ENCODE assay signal across 8 cellular contexts in genomic region chr17:46266656-46267544, GRCh38. TPM values are rescaled to one million over a fixed set of nuclear protein-coding genes. Genes with fewer than 3 reads are reported as not detected.
DNase-seq lines count a peak whose midpoint lies in the region; ATAC-seq and TF ChIP-seq lines count a peak whose summit lies in the region.

No MANE protein-coding gene starts in this region.

- H3K27ac ChIP-seq in Panc1 (ENCODE audit: low read length) (peak overlapping the region; percentile 74), fibroblast of lung (ENCODE audit: insufficient read depth, low read length) (peak overlapping the region; percentile 73)

- H3K27me3 ChIP-seq in Panc1 (ENCODE audit: control insufficient read depth, insufficient read depth, low read length) (no peaks in the 10 kb centered on the region), fibroblast of lung (ENCODE audit: control insufficient read depth, insufficient read depth, low read length) (no peaks in the 10 kb centered on the region)

- POLR2A ChIA-PET in Panc1 (lab: Charles Lee), result no interaction called here
- POLR2A ChIA-PET in naive thymus-derived CD8-positive, alpha-beta T cell (lab: Charles Lee), result interaction anchor here (0.7 to 2.2 kb wide), 2 partner anchors 73 to 158 kb away, joined by 3 to 8 read pairs; partner anchors contain the start of gene KANSL1

- TF ChIP-seq CTCF in Panc1 (IDR thresholded peaks at IDR 0.05) (no peak), fibroblast of lung (conservative IDR thresholded peaks at IDR 0.05 in 1 of 2, IDR thresholded peaks at IDR 0.05 in 1 of 2; ENCODE audit: low read depth in 1 of 2, low read length in 2 of 2) (peak in 1 of 2 donors; percentile 2)

- peak overlapping the region; percentile 88 for H3K27ac Mint-ChIP-seq in activated T-helper 1 cell treated with anti-CD3 and anti-CD28 coated beads, Interleukin-12 subunit alpha, Interleukin-12 subunit beta, Interleukin-2, Interleukin-4 antibody, amounts not matched to agents 30 ng/mL and 10 ng/mL and 1 ng/mL, durations not matched to agents 14 hours and 24 hours and 36 hours
- H3K27ac Mint-ChIP-seq in naive thymus-derived CD8-positive, alpha-beta T cell, result peak overlapping the region; percentile 90 to 95 (median 94)
- peak overlapping the region; percentile 79 for H3K27ac Mint-ChIP-seq in stimulated activated memory B cell treated with anti-CD40 and anti-IgM and Interleukin-4, amounts not matched to agents 10 μg/mL and 1 μg/mL and 100 μg/mL, for 72 hours

- peak overlapping the region; percentile 92 for H3K4me3 Mint-ChIP-seq in activated T-helper 1 cell treated with anti-CD3 and anti-CD28 coated beads, Interleukin-12 subunit alpha, Interleukin-12 subunit beta, Interleukin-2, Interleukin-4 antibody, amounts not matched to agents 30 ng/mL and 10 ng/mL and 1 ng/mL, durations not matched to agents 14 hours and 24 hours and 36 hours
- H3K4me3 Mint-ChIP-seq in naive thymus-derived CD8-positive, alpha-beta T cell, result peak overlapping the region; percentile 87 to 96 (median 94)
- H3K4me3 Mint-ChIP-seq in stimulated activated memory B cell treated with anti-CD40 and anti-IgM and Interleukin-4, amounts not matched to agents 10 μg/mL and 1 μg/mL and 100 μg/mL, for 72 hours, result peak overlapping the region; percentile 93

- H3K4me3 ChIP-seq in Panc1 (ENCODE audit: low read depth in 2 of 2, low read length in 2 of 2), result peak overlapping the region; percentile 58 to 85
- peak overlapping the region; percentile 71 to 88 (median 88) for H3K4me3 ChIP-seq in fibroblast of lung (replicated peaks in 1 of 4; ENCODE audit: control extremely low read depth in 1 of 4, insufficient read depth in 1 of 4, low read depth in 3 of 4, low read length in 4 of 4)

- H3K36me3 ChIP-seq in Panc1 (ENCODE audit: control insufficient read depth, insufficient read depth, low read length), result no peaks in the 10 kb centered on the region
- no peaks in the 10 kb centered on the region for H3K36me3 ChIP-seq in fibroblast of lung (ENCODE audit: control insufficient read depth, insufficient read depth, low read length)

- CTCF ChIA-PET in Panc1 (lab: Charles Lee), result interaction anchor here (0.7 kb wide), 1 partner anchor 484 kb away, joined by 6 read pairs; no protein-coding TSS in a partner anchor

- peak overlapping the region; percentile 97 for H2AFZ ChIP-seq in fibroblast of lung (ENCODE audit: low read length)

- peak overlapping the region; percentile 75 for H3K9ac ChIP-seq in fibroblast of lung (ENCODE audit: insufficient read depth, low read length)

- no peaks in the 10 kb centered on the region for H3K9me3 Mint-ChIP-seq in activated T-helper 1 cell treated with anti-CD3 and anti-CD28 coated beads, Interleukin-12 subunit alpha, Interleukin-12 subunit beta, Interleukin-2, Interleukin-4 antibody, amounts not matched to agents 30 ng/mL and 10 ng/mL and 1 ng/mL, durations not matched to agents 14 hours and 24 hours and 36 hours
- no peaks in the 10 kb centered on the region for H3K9me3 Mint-ChIP-seq in naive thymus-derived CD8-positive, alpha-beta T cell
- no peaks in the 10 kb centered on the region for H3K9me3 Mint-ChIP-seq in stimulated activated memory B cell treated with anti-CD40 and anti-IgM and Interleukin-4, amounts not matched to agents 10 μg/mL and 1 μg/mL and 100 μg/mL, for 72 hours

- no peaks in the 10 kb centered on the region for H3K9me3 ChIP-seq in Panc1 (ENCODE audit: control insufficient read depth, insufficient read depth, low read depth, low read length)
- H3K9me3 ChIP-seq in fibroblast of lung (ENCODE audit: control insufficient read depth, insufficient read depth, low read depth, low read length), result no peaks in the 10 kb centered on the region

- ATAC-seq in GM21528 (IDR thresholded peaks at IDR 0.05; ENCODE audit: low FRiP score, unreplicated experiment) (peak; percentile 76), Panc1 (peak; percentile 93)
- ATAC-seq in naive thymus-derived CD8-positive, alpha-beta T cell, result peak; percentile 52 to 80
- ATAC-seq in stimulated activated memory B cell treated with anti-CD40 and anti-IgM and Interleukin-4, amounts not matched to agents 10 μg/mL and 1 μg/mL and 100 μg/mL, for 72 hours, result peak; percentile 96

- H3K27me3 Mint-ChIP-seq in activated T-helper 1 cell treated with anti-CD3 and anti-CD28 coated beads, Interleukin-12 subunit alpha, Interleukin-12 subunit beta, Interleukin-2, Interleukin-4 antibody, amounts not matched to agents 30 ng/mL and 10 ng/mL and 1 ng/mL, durations not matched to agents 14 hours and 24 hours and 36 hours (ENCODE audit: insufficient read depth), result peaks cover 50% of the 10 kb centered on the region
- H3K27me3 Mint-ChIP-seq in naive thymus-derived CD8-positive, alpha-beta T cell, result peaks cover 0 to 13% (median 3%) of the 10 kb centered on the region in 5 donors
- H3K27me3 Mint-ChIP-seq in stimulated activated memory B cell treated with anti-CD40 and anti-IgM and Interleukin-4, amounts not matched to agents 10 μg/mL and 1 μg/mL and 100 μg/mL, for 72 hours, result no peaks in the 10 kb centered on the region

- in situ Hi-C loops in Panc1 (cut with HindIII; ENCODE audit: low pct_unique_long_range_greater_than_20kb, low sequenced_read_pairs), result no loop called here

- H4K20me1 ChIP-seq in fibroblast of lung (ENCODE audit: control insufficient read depth, extremely low read depth, insufficient read depth, low read length), result no peaks in the 10 kb centered on the region

- no peaks in the 10 kb centered on the region for H3K79me2 ChIP-seq in fibroblast of lung (ENCODE audit: control insufficient read depth, insufficient read depth, low read length)

- H3K36me3 Mint-ChIP-seq in activated T-helper 1 cell treated with anti-CD3 and anti-CD28 coated beads, Interleukin-12 subunit alpha, Interleukin-12 subunit beta, Interleukin-2, Interleukin-4 antibody, amounts not matched to agents 30 ng/mL and 10 ng/mL and 1 ng/mL, durations not matched to agents 14 hours and 24 hours and 36 hours (ENCODE audit: low read depth), result peaks cover 7% of the 10 kb centered on the region
- no peaks in the 10 kb centered on the region for H3K36me3 Mint-ChIP-seq in naive thymus-derived CD8-positive, alpha-beta T cell
- no peaks in the 10 kb centered on the region for H3K36me3 Mint-ChIP-seq in stimulated activated memory B cell treated with anti-CD40 and anti-IgM and Interleukin-4, amounts not matched to agents 10 μg/mL and 1 μg/mL and 100 μg/mL, for 72 hours

- H3K4me1 ChIP-seq in Panc1 (ENCODE audit: control insufficient read depth, insufficient read depth, low read length) (peaks cover 16% of the 10 kb centered on the region), fibroblast of lung (ENCODE audit: control insufficient read depth, extremely low read depth, insufficient read depth, low read length) (peaks cover 7% of the 10 kb centered on the region)

- no TSS peak for BruUV-seq in Panc1 (replicated peaks; lab: Mats Ljungman, UMichigan)

- peak overlapping the region; percentile 98 for H3K4me2 ChIP-seq in fibroblast of lung (ENCODE audit: extremely low read depth, insufficient read depth, low read length)

- H3K4me1 Mint-ChIP-seq in activated T-helper 1 cell treated with anti-CD3 and anti-CD28 coated beads, Interleukin-12 subunit alpha, Interleukin-12 subunit beta, Interleukin-2, Interleukin-4 antibody, amounts not matched to agents 30 ng/mL and 10 ng/mL and 1 ng/mL, durations not matched to agents 14 hours and 24 hours and 36 hours (ENCODE audit: low read depth), result peaks cover 39% of the 10 kb centered on the region
- H3K4me1 Mint-ChIP-seq in naive thymus-derived CD8-positive, alpha-beta T cell, result peaks cover 19 to 45% (median 38%) of the 10 kb centered on the region in 4 donors
- peaks cover 33% of the 10 kb centered on the region for H3K4me1 Mint-ChIP-seq in stimulated activated memory B cell treated with anti-CD40 and anti-IgM and Interleukin-4, amounts not matched to agents 10 μg/mL and 1 μg/mL and 100 μg/mL, for 72 hours

- intact Hi-C loops in Panc1 (cut with micrococcal nuclease; ENCODE audit: unreplicated experiment), result no loop called here
- intact Hi-C loops in activated T-helper 1 cell treated with anti-CD3 and anti-CD28 coated beads, Interleukin-12 subunit alpha, Interleukin-12 subunit beta, Interleukin-2, Interleukin-4 antibody, amounts not matched to agents 30 ng/mL and 10 ng/mL and 1 ng/mL, durations not matched to agents 14 hours and 24 hours and 36 hours (cut with micrococcal nuclease), result loop anchor here (2.0 to 10.0 kb wide), 4 partner anchors 72 to 682 kb away; partner anchors contain the start of gene MAPT

- DNase-seq in DMS53 (lab: John Stamatoyannopoulos, UW) (peak; percentile 99), HuH-7.5 (ENCODE audit: low spot score) (peak; percentile 90), Panc1 (ENCODE audit: low read depth, low spot score) (no peak), fibroblast of lung (ENCODE audit: low read depth in 2 of 2) (peak; percentile 87 to 89)
- DNase-seq in activated T-helper 1 cell treated with anti-CD3 and anti-CD28 coated beads, Interleukin-12 subunit alpha, Interleukin-12 subunit beta, Interleukin-2, Interleukin-4 antibody, amounts not matched to agents 30 ng/mL and 10 ng/mL and 1 ng/mL, durations not matched to agents 14 hours and 24 hours and 36 hours (ENCODE audit: low spot score), result peak; percentile 86
- DNase-seq in naive thymus-derived CD8-positive, alpha-beta T cell, result peak; percentile 62 to 89 (median 76)

RNA-seq across cellular contexts. Expression of gene LRRC37A, which starts 28.0 kb away (rescaled TPM):
- total RNA-seq in Panc1 (2021; ENCODE audit: unreplicated experiment) (2.7 TPM), fibroblast of lung (1.0 and 2.5 TPM in 2 replicates)
- polyA plus RNA-seq in Panc1 (2012; ENCODE audit: insufficient read length), result 1.7 TPM
- 2.0 and 2.6 TPM in 2 replicates for total RNA-seq in activated T-helper 1 cell treated with anti-CD3 and anti-CD28 coated beads, Interleukin-12 subunit alpha, Interleukin-12 subunit beta, Interleukin-2, Interleukin-4 antibody, amounts not matched to agents 30 ng/mL and 10 ng/mL and 1 ng/mL, durations not matched to agents 14 hours and 24 hours and 36 hours
- polyA plus RNA-seq in fibroblast of lung, result 0.45 and 0.84 TPM in 2 replicates
- polyA plus RNA-seq in fibroblast of lung (2012), result 0.64 and 0.71 TPM in 2 replicates
- polyA minus RNA-seq in fibroblast of lung (ENCODE audit: low replicate concordance), result 1.4 TPM in 1 of 2 replicates, not detected in the other
- total RNA-seq in naive thymus-derived CD8-positive, alpha-beta T cell, result 1 to 10 TPM; 7.5 to 9.7 TPM
- 1 to 10 TPM in 1 of 3 donors, under 1 TPM in 2; 0.27 to 1.7 (median 0.42) TPM for polyA plus RNA-seq in naive thymus-derived CD8-positive, alpha-beta T cell
